In the genomic region with DNA sequence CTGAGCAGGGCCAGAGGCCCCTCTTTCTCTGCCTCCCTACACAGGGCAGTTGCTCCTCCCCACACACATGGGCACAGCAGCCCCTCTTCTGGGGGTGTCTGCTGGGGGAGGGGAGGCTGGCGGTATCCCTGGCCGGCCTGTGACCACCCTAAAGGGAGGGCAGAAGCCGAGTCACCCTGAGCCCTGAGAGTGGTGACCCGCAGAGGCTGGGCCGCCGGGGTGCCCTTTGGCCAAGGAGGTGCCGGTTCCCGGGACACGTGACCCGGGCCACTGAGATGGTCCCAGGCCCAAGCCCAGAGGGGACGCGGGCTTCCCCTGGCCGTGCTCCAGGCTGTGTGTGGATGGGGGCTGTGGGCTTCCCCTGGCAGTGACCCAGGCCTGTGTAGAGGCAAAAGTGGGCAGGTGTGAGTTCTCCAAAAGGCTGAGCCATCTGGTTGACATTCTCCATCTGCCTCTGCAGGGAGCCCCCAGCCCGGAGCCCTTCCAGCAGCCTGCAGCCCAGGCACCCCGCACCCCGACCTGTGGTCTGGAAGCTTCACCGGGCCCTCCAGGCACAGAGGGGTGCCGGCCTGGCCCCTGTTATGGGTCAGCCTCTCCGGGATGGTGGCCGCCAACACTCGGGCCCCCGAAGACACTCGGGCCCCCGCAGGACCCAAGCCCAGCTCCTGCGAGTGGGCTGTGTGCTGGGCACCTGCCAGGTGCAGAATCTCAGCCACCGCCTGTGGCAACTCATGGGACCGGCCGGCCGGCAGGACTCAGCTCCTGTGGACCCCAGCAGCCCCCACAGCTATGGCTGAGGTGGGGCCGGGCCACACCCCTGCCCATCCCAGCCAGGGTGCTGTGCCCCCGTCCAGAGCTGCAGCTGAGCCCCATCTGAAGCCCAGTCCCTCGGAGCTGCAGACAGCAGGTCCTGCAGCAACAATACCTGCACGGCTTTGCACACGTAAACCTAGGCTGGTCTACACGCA, we compare ENCODE assay signal across 8 cellular contexts. TPM values are rescaled to one million over a fixed set of nuclear protein-coding genes. Genes with fewer than 3 reads are reported as not detected.
DNase-seq lines count a peak whose midpoint lies in the region; ATAC-seq and TF ChIP-seq lines count a peak whose summit lies in the region.

No MANE protein-coding gene starts in this region.

- H3K36me3 ChIP-seq in thoracic aorta = no peaks in the 10 kb centered on the region

- H3K27ac Mint-ChIP-seq in activated CD8-positive, alpha-beta memory T cell treated with anti-CD3 and anti-CD28 coated beads, Interleukin-2, amount 10 ng/mL, durations not matched to agents 7 days and 5 days = no peak overlapping the region
- no peak overlapping the region for H3K27ac Mint-ChIP-seq in activated T-helper 1 cell treated with anti-CD3 and anti-CD28 coated beads, Interleukin-12 subunit alpha, Interleukin-12 subunit beta, Interleukin-2, Interleukin-4 antibody, amounts not matched to agents 30 ng/mL and 10 ng/mL and 1 ng/mL, durations not matched to agents 14 hours and 24 hours and 36 hours

- peak overlapping the region; percentile 71 for H3K4me3 ChIP-seq in iPS-18c (ENCODE audit: insufficient read depth, low read depth, low read length)
- H3K4me3 ChIP-seq in thoracic aorta = peak overlapping the region; percentile 64

- intact Hi-C loops in activated T-helper 1 cell treated with anti-CD3 and anti-CD28 coated beads, Interleukin-12 subunit alpha, Interleukin-12 subunit beta, Interleukin-2, Interleukin-4 antibody, amounts not matched to agents 30 ng/mL and 10 ng/mL and 1 ng/mL, durations not matched to agents 14 hours and 24 hours and 36 hours (cut with micrococcal nuclease) = no loop called here

- no peak for TF ChIP-seq CTCF in thoracic aorta (IDR thresholded peaks at IDR 0.05)

- no peaks in the 10 kb centered on the region for H3K27me3 ChIP-seq in thoracic aorta (replicated peaks; ENCODE audit: insufficient read depth)

- H3K27me3 Mint-ChIP-seq in activated CD8-positive, alpha-beta memory T cell treated with anti-CD3 and anti-CD28 coated beads, Interleukin-2, amount 10 ng/mL, durations not matched to agents 7 days and 5 days = peaks cover 16% of the 10 kb centered on the region
- H3K27me3 Mint-ChIP-seq in activated T-helper 1 cell treated with anti-CD3 and anti-CD28 coated beads, Interleukin-12 subunit alpha, Interleukin-12 subunit beta, Interleukin-2, Interleukin-4 antibody, amounts not matched to agents 30 ng/mL and 10 ng/mL and 1 ng/mL, durations not matched to agents 14 hours and 24 hours and 36 hours (ENCODE audit: insufficient read depth) = peaks cover 18% of the 10 kb centered on the region

- CTCF ChIA-PET in activated CD8-positive, alpha-beta memory T cell treated with anti-CD3 and anti-CD28 coated beads, Interleukin-2, amount 10 ng/mL, durations not matched to agents 7 days and 5 days (lab: Charles Lee) = interaction anchor here (0.8 to 2.0 kb wide), 3 partner anchors 9 to 17 kb away, joined by 4 to 9 read pairs (median 5); no protein-coding TSS in a partner anchor

- peak overlapping the region; percentile 64 for H3K4me3 Mint-ChIP-seq in activated CD8-positive, alpha-beta memory T cell treated with anti-CD3 and anti-CD28 coated beads, Interleukin-2, amount 10 ng/mL, durations not matched to agents 7 days and 5 days
- peak overlapping the region; percentile 83 for H3K4me3 Mint-ChIP-seq in activated T-helper 1 cell treated with anti-CD3 and anti-CD28 coated beads, Interleukin-12 subunit alpha, Interleukin-12 subunit beta, Interleukin-2, Interleukin-4 antibody, amounts not matched to agents 30 ng/mL and 10 ng/mL and 1 ng/mL, durations not matched to agents 14 hours and 24 hours and 36 hours

- ATAC-seq in activated CD8-positive, alpha-beta memory T cell treated with anti-CD3 and anti-CD28 coated beads, Interleukin-2, amount 10 ng/mL, durations not matched to agents 7 days and 5 days = no peak
- ATAC-seq in thoracic aorta (ENCODE audit: insufficient number of reproducible peaks, low FRiP score, low read depth) (no peak), GM19395 (IDR thresholded peaks at IDR 0.05; ENCODE audit: unreplicated experiment) (no peak), HG02884 (IDR thresholded peaks at IDR 0.05; ENCODE audit: unreplicated experiment) (no peak)

- no peaks in the 10 kb centered on the region for H3K9me3 Mint-ChIP-seq in activated CD8-positive, alpha-beta memory T cell treated with anti-CD3 and anti-CD28 coated beads, Interleukin-2, amount 10 ng/mL, durations not matched to agents 7 days and 5 days (ENCODE audit: low read depth)
- no peaks in the 10 kb centered on the region for H3K9me3 Mint-ChIP-seq in activated T-helper 1 cell treated with anti-CD3 and anti-CD28 coated beads, Interleukin-12 subunit alpha, Interleukin-12 subunit beta, Interleukin-2, Interleukin-4 antibody, amounts not matched to agents 30 ng/mL and 10 ng/mL and 1 ng/mL, durations not matched to agents 14 hours and 24 hours and 36 hours

- H3K36me3 Mint-ChIP-seq in activated CD8-positive, alpha-beta memory T cell treated with anti-CD3 and anti-CD28 coated beads, Interleukin-2, amount 10 ng/mL, durations not matched to agents 7 days and 5 days = no peaks in the 10 kb centered on the region
- no peaks in the 10 kb centered on the region for H3K36me3 Mint-ChIP-seq in activated T-helper 1 cell treated with anti-CD3 and anti-CD28 coated beads, Interleukin-12 subunit alpha, Interleukin-12 subunit beta, Interleukin-2, Interleukin-4 antibody, amounts not matched to agents 30 ng/mL and 10 ng/mL and 1 ng/mL, durations not matched to agents 14 hours and 24 hours and 36 hours (ENCODE audit: low read depth)

- no peaks in the 10 kb centered on the region for H3K4me1 ChIP-seq in thoracic aorta (ENCODE audit: control insufficient read depth in 1 of 2, low read depth in 2 of 2)

- no peaks in the 10 kb centered on the region for H3K4me1 Mint-ChIP-seq in activated CD8-positive, alpha-beta memory T cell treated with anti-CD3 and anti-CD28 coated beads, Interleukin-2, amount 10 ng/mL, durations not matched to agents 7 days and 5 days
- peaks cover 4% of the 10 kb centered on the region for H3K4me1 Mint-ChIP-seq in activated T-helper 1 cell treated with anti-CD3 and anti-CD28 coated beads, Interleukin-12 subunit alpha, Interleukin-12 subunit beta, Interleukin-2, Interleukin-4 antibody, amounts not matched to agents 30 ng/mL and 10 ng/mL and 1 ng/mL, durations not matched to agents 14 hours and 24 hours and 36 hours (ENCODE audit: low read depth)

- H3K27ac ChIP-seq in thoracic aorta = no peak overlapping the region

- no peaks in the 10 kb centered on the region for H3K9me3 ChIP-seq in iPS-18c (ENCODE audit: control insufficient read depth, insufficient read depth, low read length)
- no peaks in the 10 kb centered on the region for H3K9me3 ChIP-seq in thoracic aorta

- DNase-seq in activated CD8-positive, alpha-beta memory T cell treated with anti-CD3 and anti-CD28 coated beads, Interleukin-2, amount 10 ng/mL, durations not matched to agents 7 days and 5 days = no peak
- DNase-seq in activated CD8-positive, alpha-beta memory T cell treated with anti-CD3 and anti-CD28 coated beads, Interleukin-2, amount 50 U/mL, for 48 hours = no peak
- no peak for DNase-seq in activated T-helper 1 cell treated with anti-CD3 and anti-CD28 coated beads, Interleukin-12 subunit alpha, Interleukin-12 subunit beta, Interleukin-2, Interleukin-4 antibody, amounts not matched to agents 30 ng/mL and 10 ng/mL and 1 ng/mL, durations not matched to agents 14 hours and 24 hours and 36 hours (ENCODE audit: low spot score)
- DNase-seq in thoracic aorta (ENCODE audit: low spot score) (no peak), HT-29 (ENCODE audit: low spot score) (no peak)

RNA-seq across cellular contexts. Expression of gene ADM2, which starts 1.0 kb away (rescaled TPM):
- 1 to 10 TPM; 4.7 to 5.3 TPM for total RNA-seq in activated CD8-positive, alpha-beta memory T cell treated with anti-CD3 and anti-CD28 coated beads, Interleukin-2, amount 10 ng/mL, durations not matched to agents 7 days and 5 days
- total RNA-seq in activated T-helper 1 cell treated with anti-CD3 and anti-CD28 coated beads, Interleukin-12 subunit alpha, Interleukin-12 subunit beta, Interleukin-2, Interleukin-4 antibody, amounts not matched to agents 30 ng/mL and 10 ng/mL and 1 ng/mL, durations not matched to agents 14 hours and 24 hours and 36 hours = 4.2 and 4.9 TPM in 2 replicates
- under 1 TPM in 1 of 2 donors, not detected in 1; 0.14 TPM for total RNA-seq in thoracic aorta
- total RNA-seq in HT-29 (2014; rRNA removed; shearing (Covaris generic)) = 2.2 and 4.2 TPM in 2 replicates

RNA-seq across cellular contexts. Expression of gene MIOX, which starts 4.3 kb away (rescaled TPM):
- total RNA-seq in activated CD8-positive, alpha-beta memory T cell treated with anti-CD3 and anti-CD28 coated beads, Interleukin-2, amount 10 ng/mL, durations not matched to agents 7 days and 5 days = under 1 TPM; 0.23 to 0.61 TPM
- total RNA-seq in activated T-helper 1 cell treated with anti-CD3 and anti-CD28 coated beads, Interleukin-12 subunit alpha, Interleukin-12 subunit beta, Interleukin-2, Interleukin-4 antibody, amounts not matched to agents 30 ng/mL and 10 ng/mL and 1 ng/mL, durations not matched to agents 14 hours and 24 hours and 36 hours = 0.29 TPM in 1 of 2 replicates, not detected in the other
- not detected for total RNA-seq in thoracic aorta
- not detected in 2 replicates for total RNA-seq in HT-29 (2014; rRNA removed; shearing (Covaris generic))

RNA-seq across cellular contexts. Expression of gene SBF1, which starts 7.6 kb away (rescaled TPM):
- 100 to 1,000 TPM; 192 to 207 TPM for total RNA-seq in activated CD8-positive, alpha-beta memory T cell treated with anti-CD3 and anti-CD28 coated beads, Interleukin-2, amount 10 ng/mL, durations not matched to agents 7 days and 5 days
- 113 and 116 TPM in 2 replicates for total RNA-seq in activated T-helper 1 cell treated with anti-CD3 and anti-CD28 coated beads, Interleukin-12 subunit alpha, Interleukin-12 subunit beta, Interleukin-2, Interleukin-4 antibody, amounts not matched to agents 30 ng/mL and 10 ng/mL and 1 ng/mL, durations not matched to agents 14 hours and 24 hours and 36 hours
- 10 to 100 TPM; 72.9 to 99.9 TPM for total RNA-seq in thoracic aorta
- 85.0 and 102 TPM in 2 replicates for total RNA-seq in HT-29 (2014; rRNA removed; shearing (Covaris generic))

RNA-seq across cellular contexts. Expression of gene LMF2, which starts 25.1 kb away (rescaled TPM):
- total RNA-seq in activated CD8-positive, alpha-beta memory T cell treated with anti-CD3 and anti-CD28 coated beads, Interleukin-2, amount 10 ng/mL, durations not matched to agents 7 days and 5 days = 100 to 1,000 TPM in 1 of 2 experiments, 10 to 100 TPM in 1; 98.6 to 138 TPM
- 79.5 and 81.2 TPM in 2 replicates for total RNA-seq in activated T-helper 1 cell treated with anti-CD3 and anti-CD28 coated beads, Interleukin-12 subunit alpha, Interleukin-12 subunit beta, Interleukin-2, Interleukin-4 antibody, amounts not matched to agents 30 ng/mL and 10 ng/mL and 1 ng/mL, durations not matched to agents 14 hours and 24 hours and 36 hours
- total RNA-seq in thoracic aorta = 10 to 100 TPM; 61.9 to 87.6 TPM
- total RNA-seq in HT-29 (2014; rRNA removed; shearing (Covaris generic)) = 52.8 and 53.2 TPM in 2 replicates

RNA-seq across cellular contexts. Expression of gene NCAPH2, which starts 25.6 kb away (rescaled TPM):
- 100 to 1,000 TPM; 136 to 181 TPM for total RNA-seq in activated CD8-positive, alpha-beta memory T cell treated with anti-CD3 and anti-CD28 coated beads, Interleukin-2, amount 10 ng/mL, durations not matched to agents 7 days and 5 days
- 133 and 134 TPM in 2 replicates for total RNA-seq in activated T-helper 1 cell treated with anti-CD3 and anti-CD28 coated beads, Interleukin-12 subunit alpha, Interleukin-12 subunit beta, Interleukin-2, Interleukin-4 antibody, amounts not matched to agents 30 ng/mL and 10 ng/mL and 1 ng/mL, durations not matched to agents 14 hours and 24 hours and 36 hours
- total RNA-seq in thoracic aorta = 10 to 100 TPM; 40.8 to 50.4 TPM
- 87.9 and 88.8 TPM in 2 replicates for total RNA-seq in HT-29 (2014; rRNA removed; shearing (Covaris generic))
